ENCODE assay signal across 27 cellular contexts in genomic region chr2:63562751-63563150, GRCh38. TPM values are rescaled to one million over a fixed set of nuclear protein-coding genes. Genes with fewer than 3 reads are reported as not detected.
DNase-seq lines count a peak whose midpoint lies in the region; ATAC-seq, FAIRE-seq and TF ChIP-seq lines count a peak whose summit lies in the region.
"Had no signal": no experiment of that assay in that cellular context is flagged by ENCODE, and none has a peak within 500 bp of the region (broad histone marks: within the 10 kb centered on the region; RNA-seq: fewer than 3 reads in every experiment).

No MANE protein-coding gene starts in this region.

- FAIRE-seq in GM12891 (lab: Jason Lieb, UNC): peak; percentile 9
- FAIRE-seq: A204.1, GM12878, GM19239 had no signal

- H3K4me3 ChIP-seq in heart left ventricle: no peak overlapping the region
- no peak overlapping the region for H3K4me3 ChIP-seq in left ventricle myocardium inferior
- H3K4me3 ChIP-seq in brain microvascular endothelial cell (ENCODE audit: low read depth, low read length): no peak overlapping the region
- H3K4me3 ChIP-seq: BLaER1, GM12878 had no signal

- H3K9me3 ChIP-seq in heart left ventricle: peaks cover 0 to 60% (median 5%) of the 10 kb centered on the region in 12 donors
- peaks cover 45% of the 10 kb centered on the region for H3K9me3 ChIP-seq in left ventricle myocardium inferior (replicated peaks)
- H3K9me3 ChIP-seq: BE2C had no signal

- DNase-seq in Right ventricle myocardium superior (no peak), cardiac septum (ENCODE audit: low spot score) (no peak), GM12891 (ENCODE audit: insufficient read length, low spot score) (no peak), heart left ventricle (no peak), left ventricle myocardium inferior (no peak), NCI-H1092 (lab: John Stamatoyannopoulos, UW) (no peak), brain microvascular endothelial cell (no peak)
- DNase-seq: 8988T; ACHN; BE2C; C1 segment of cervical spinal cord; CD4-positive, alpha-beta memory T cell; CD4-positive, CD25-positive, alpha-beta regulatory T cell; CD8-positive, alpha-beta memory T cell; COR-L47; DMS 273 treated with DMSO at 0.1 percent for 48 hours; DMS153; DMS53; DMS79; DND-41; EL; GDM1 had no signal

- H3K27me3 ChIP-seq in heart left ventricle: no peaks in the 10 kb centered on the region
- H3K27me3 ChIP-seq in left ventricle myocardium inferior (ENCODE audit: low read depth): no peaks in the 10 kb centered on the region
- no peaks in the 10 kb centered on the region for H3K27me3 ChIP-seq in brain microvascular endothelial cell (replicated peaks)
- H3K27me3 ChIP-seq: BE2C, BLaER1 had no signal

- in situ Hi-C loops in brain microvascular endothelial cell (cut with HindIII; ENCODE audit: low pct_ligation_motif_present, low sequenced_read_pairs): no loop called here

- H3K27ac ChIP-seq in heart left ventricle (peak overlapping the region in 4 of 12 donors; percentile 8 to 38 (median 22)), left ventricle myocardium inferior (replicated peaks) (peak overlapping the region; percentile 31), brain microvascular endothelial cell (no peak overlapping the region)
- H3K27ac ChIP-seq: BLaER1 had no signal

- TF ChIP-seq POLR2A in GM12891 (IDR thresholded peaks at IDR 0.05; ENCODE audit: low read depth, low read length): no peak
- TF ChIP-seq POLR2A in heart left ventricle (IDR thresholded peaks at IDR 0.05): no peak

- TF ChIP-seq CTCF in heart left ventricle (IDR thresholded peaks at IDR 0.05) (no peak), left ventricle myocardium inferior (IDR thresholded peaks at IDR 0.05; ENCODE audit: borderline replicate concordance) (no peak), brain microvascular endothelial cell (IDR thresholded peaks at IDR 0.05; ENCODE audit: low read depth, low read length, missing control alignments) (no peak)

- peaks cover 0 to 10% (median 0%) of the 10 kb centered on the region in 9 donors for H3K36me3 ChIP-seq in heart left ventricle
- H3K36me3 ChIP-seq in left ventricle myocardium inferior: peaks cover 5% of the 10 kb centered on the region
- no peaks in the 10 kb centered on the region for H3K36me3 ChIP-seq in brain microvascular endothelial cell (replicated peaks)
- H3K36me3 ChIP-seq: BE2C had no signal

- H3K4me1 ChIP-seq in heart left ventricle (peaks cover 0 to 20% (median 0%) of the 10 kb centered on the region in 12 donors), left ventricle myocardium inferior (peaks cover 10% of the 10 kb centered on the region)
- H3K4me1 ChIP-seq: BE2C had no signal

- peak; percentile 82 for ATAC-seq in Right ventricle myocardium superior (ENCODE audit: poor library complexity)
- peak; percentile 47 to 70 (median 59) for ATAC-seq in heart left ventricle
- ATAC-seq in GM21528 (IDR thresholded peaks at IDR 0.05; ENCODE audit: low FRiP score, unreplicated experiment): no peak
- ATAC-seq: GM12878 had no signal

- intact Hi-C loops in Right ventricle myocardium superior (cut with DNase I): no loop called here
- intact Hi-C loops in cardiac septum (cut with DNase I): no loop called here
- intact Hi-C loops in heart left ventricle (cut with DNase I): no loop called here
- intact Hi-C loops in left ventricle myocardium inferior (cut with micrococcal nuclease): no loop called here

TF ChIP-seq in GM12891, 5 proteins besides CTCF, POLR2A, EP300 and RAD21:
- TF ChIP-seq TAF1 (IDR thresholded peaks at IDR 0.05; ENCODE audit: low read depth, low read length) (no peak), POU2F2 (IDR thresholded peaks at IDR 0.05; ENCODE audit: low read depth, low read length) (no peak), SPI1 (IDR thresholded peaks at IDR 0.05; ENCODE audit: low read depth, low read length) (no peak), POLR2AphosphoS5 (IDR thresholded peaks at IDR 0.05; ENCODE audit: low read depth, low read length) (no peak), PAX5 (IDR thresholded peaks at IDR 0.05; ENCODE audit: insufficient read depth, low read length, severe bottlenecking) (no peak)

RNA-seq across cellular contexts. Expression of gene WDPCP, which starts 25.5 kb away (rescaled TPM):
- 12.8 TPM for total RNA-seq in Right ventricle myocardium superior
- total RNA-seq in cardiac septum: 27.3 TPM
- polyA plus RNA-seq in GM12891 (2012; ENCODE audit: low read depth, missing spikeins): 1.9 TPM
- 10 to 100 TPM; 13.9 to 32.2 (median 16.6) TPM for total RNA-seq in heart left ventricle
- 1 to 10 TPM; 3.2 to 6.2 TPM for polyA plus RNA-seq in heart left ventricle
- 18.8 TPM for total RNA-seq in left ventricle myocardium inferior

RNA-seq across cellular contexts. Expression of gene MDH1, which starts 26.0 kb away (rescaled TPM):
- total RNA-seq in Right ventricle myocardium superior (1,328 TPM), cardiac septum (1,107 TPM), heart left ventricle (1,000 to 10,000 TPM in 8 of 9 donors, 100 to 1,000 TPM in 1; 862 to 1,901 (median 1,395) TPM), left ventricle myocardium inferior (1,481 TPM)
- polyA plus RNA-seq in GM12891 (2012; ENCODE audit: low read depth, missing spikeins): 224 TPM
- polyA plus RNA-seq in heart left ventricle: 1,000 to 10,000 TPM; 1,118 to 2,242 TPM
